8 cellular contexts compared by ENCODE assay signal in genomic region chr12:39145175-39145999, GRCh38.
A peak's percentile ranks its signal among the peaks of the same experiment; 100 is the strongest.
DNase-seq lines count a peak whose midpoint lies in the region; ATAC-seq and TF ChIP-seq lines count a peak whose summit lies in the region.

No MANE protein-coding gene starts in this region.

- H3K36me3 Mint-ChIP-seq in mesothelial cell of epicardium: peaks cover 1% of the 10 kb centered on the region

- no peak overlapping the region for H3K27ac ChIP-seq in ectodermal cell (ENCODE audit: insufficient read depth, low read depth, low read length, poor library complexity, severe bottlenecking)
- no peak overlapping the region for H3K27ac ChIP-seq in suprapubic skin

- H3K27me3 ChIP-seq in ectodermal cell (ENCODE audit: control insufficient read depth, insufficient read depth, low read length, poor library complexity, severe bottlenecking) (peaks cover 20% of the 10 kb centered on the region), suprapubic skin (peaks cover 27% of the 10 kb centered on the region)

- ATAC-seq in GM21529 (IDR thresholded peaks at IDR 0.05; ENCODE audit: unreplicated experiment): peak; percentile 76

- H3K4me3 Mint-ChIP-seq in mesothelial cell of epicardium: peak overlapping the region; percentile 60

- peaks cover 29% of the 10 kb centered on the region for H3K9me3 Mint-ChIP-seq in mesothelial cell of epicardium

- H3K4me1 ChIP-seq in ectodermal cell (ENCODE audit: control insufficient read depth, insufficient read depth, low read length) (no peaks in the 10 kb centered on the region), suprapubic skin (peaks cover 10% of the 10 kb centered on the region)

- H3K4me1 Mint-ChIP-seq in mesothelial cell of epicardium: peaks cover 1% of the 10 kb centered on the region

- no peak for TF ChIP-seq POLR2A in suprapubic skin (IDR thresholded peaks at IDR 0.05)

- WGBS in ectodermal cell, 2 experiments: 43 to 47% methylated on average over 66 to 70 of the region's 70 CpGs
- whole genome bisulfite sequencing in suprapubic skin: 6% methylated on average over 43 of the region's 70 CpGs

- H3K4me3 ChIP-seq in ectodermal cell (ENCODE audit: insufficient read depth, low read depth, low read length) (peak overlapping the region; percentile 11), suprapubic skin (peak overlapping the region; percentile 45)

- no peak overlapping the region for H3K27ac Mint-ChIP-seq in mesothelial cell of epicardium

- DNase-seq in CMK (ENCODE audit: low read depth) (peak; percentile 24), OCI-M1 (lab: John Stamatoyannopoulos, UW) (peak; percentile 79), mesothelial cell of epicardium (ENCODE audit: low spot score in 2 of 2, unreplicated experiment in 2 of 2) (peak in 1 of 2 experiments; percentile 71), suprapubic skin (ENCODE audit: low spot score in 2 of 2) (no peak), SW 1271 (lab: John Stamatoyannopoulos, UW) (no peak), SIG-M5 (lab: John Stamatoyannopoulos, UW) (no peak)

- no peaks in the 10 kb centered on the region for H3K36me3 ChIP-seq in ectodermal cell (ENCODE audit: control insufficient read depth, insufficient read depth, low read length)
- H3K36me3 ChIP-seq in suprapubic skin: no peaks in the 10 kb centered on the region

- peaks cover 5% of the 10 kb centered on the region for H3K27me3 Mint-ChIP-seq in mesothelial cell of epicardium (ENCODE audit: low read depth)

- H3K9me3 ChIP-seq in ectodermal cell (ENCODE audit: control insufficient read depth, low read length): no peaks in the 10 kb centered on the region
- H3K9me3 ChIP-seq in suprapubic skin: peaks cover 3% of the 10 kb centered on the region

- no peak for TF ChIP-seq EP300 in suprapubic skin (IDR thresholded peaks at IDR 0.05)

- TF ChIP-seq CTCF in mesothelial cell of epicardium (IDR thresholded peaks at IDR 0.05; ENCODE audit: unreplicated experiment) (peak; percentile 76), suprapubic skin (IDR thresholded peaks at IDR 0.05) (peak in 1 of 2 donors; percentile 21)

Comparison
In these comparisons a context has a peak if more than half of its experiments do, and no peak if none do; other contexts are left out.
1. DNase-seq: peak in CMK (single experiment) and OCI-M1 (single experiment); none in suprapubic skin (0 of 2), SW 1271 (0 of 2) and SIG-M5 (single experiment).